1 cellular context compared by ENCODE assay signal in the genomic region with DNA sequence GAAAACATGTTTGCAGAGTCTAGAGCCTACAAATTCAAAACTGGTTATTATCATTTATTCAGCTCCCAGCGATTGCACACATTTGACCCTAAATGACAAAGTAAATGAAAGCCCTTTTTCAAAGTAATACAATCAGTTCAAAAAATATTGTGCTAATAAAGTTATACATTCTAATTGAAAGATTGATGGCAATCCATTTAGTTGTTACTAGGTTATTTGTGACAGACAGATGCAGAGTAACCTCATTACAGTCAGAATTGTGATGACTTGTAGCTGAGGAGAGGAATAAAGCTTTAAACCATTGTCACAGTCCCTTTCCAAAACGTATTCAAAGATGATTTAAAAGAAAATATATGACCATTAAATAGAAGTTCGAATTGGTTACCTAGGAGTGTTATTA.
A peak's percentile ranks its signal among the peaks of the same experiment; 100 is the strongest.
TF ChIP-seq lines count a peak whose summit lies in the region.

No MANE protein-coding gene starts in this region.

TF ChIP-seq in SK-N-SH, 30 proteins besides CTCF, POLR2A, EP300 and RAD21 (continued from another document):
- TF ChIP-seq, protein P1, sequence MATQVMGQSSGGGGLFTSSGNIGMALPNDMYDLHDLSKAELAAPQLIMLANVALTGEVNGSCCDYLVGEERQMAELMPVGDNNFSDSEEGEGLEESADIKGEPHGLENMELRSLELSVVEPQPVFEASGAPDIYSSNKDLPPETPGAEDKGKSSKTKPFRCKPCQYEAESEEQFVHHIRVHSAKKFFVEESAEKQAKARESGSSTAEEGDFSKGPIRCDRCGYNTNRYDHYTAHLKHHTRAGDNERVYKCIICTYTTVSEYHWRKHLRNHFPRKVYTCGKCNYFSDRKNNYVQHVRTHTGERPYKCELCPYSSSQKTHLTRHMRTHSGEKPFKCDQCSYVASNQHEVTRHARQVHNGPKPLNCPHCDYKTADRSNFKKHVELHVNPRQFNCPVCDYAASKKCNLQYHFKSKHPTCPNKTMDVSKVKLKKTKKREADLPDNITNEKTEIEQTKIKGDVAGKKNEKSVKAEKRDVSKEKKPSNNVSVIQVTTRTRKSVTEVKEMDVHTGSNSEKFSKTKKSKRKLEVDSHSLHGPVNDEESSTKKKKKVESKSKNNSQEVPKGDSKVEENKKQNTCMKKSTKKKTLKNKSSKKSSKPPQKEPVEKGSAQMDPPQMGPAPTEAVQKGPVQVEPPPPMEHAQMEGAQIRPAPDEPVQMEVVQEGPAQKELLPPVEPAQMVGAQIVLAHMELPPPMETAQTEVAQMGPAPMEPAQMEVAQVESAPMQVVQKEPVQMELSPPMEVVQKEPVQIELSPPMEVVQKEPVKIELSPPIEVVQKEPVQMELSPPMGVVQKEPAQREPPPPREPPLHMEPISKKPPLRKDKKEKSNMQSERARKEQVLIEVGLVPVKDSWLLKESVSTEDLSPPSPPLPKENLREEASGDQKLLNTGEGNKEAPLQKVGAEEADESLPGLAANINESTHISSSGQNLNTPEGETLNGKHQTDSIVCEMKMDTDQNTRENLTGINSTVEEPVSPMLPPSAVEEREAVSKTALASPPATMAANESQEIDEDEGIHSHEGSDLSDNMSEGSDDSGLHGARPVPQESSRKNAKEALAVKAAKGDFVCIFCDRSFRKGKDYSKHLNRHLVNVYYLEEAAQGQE (IDR thresholded peaks at IDR 0.05; ENCODE audit: low read depth, low read length) = no peak
- no peak for TF ChIP-seq POLR2AphosphoS5 (IDR thresholded peaks at IDR 0.05; ENCODE audit: low read depth, low read length)
- TF ChIP-seq, protein P2, sequence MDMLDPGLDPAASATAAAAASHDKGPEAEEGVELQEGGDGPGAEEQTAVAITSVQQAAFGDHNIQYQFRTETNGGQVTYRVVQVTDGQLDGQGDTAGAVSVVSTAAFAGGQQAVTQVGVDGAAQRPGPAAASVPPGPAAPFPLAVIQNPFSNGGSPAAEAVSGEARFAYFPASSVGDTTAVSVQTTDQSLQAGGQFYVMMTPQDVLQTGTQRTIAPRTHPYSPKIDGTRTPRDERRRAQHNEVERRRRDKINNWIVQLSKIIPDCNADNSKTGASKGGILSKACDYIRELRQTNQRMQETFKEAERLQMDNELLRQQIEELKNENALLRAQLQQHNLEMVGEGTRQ (IDR thresholded peaks at IDR 0.05; ENCODE audit: borderline replicate concordance, low read depth, low read length) = no peak
- no peak for TF ChIP-seq TAF1 (IDR thresholded peaks at IDR 0.05; ENCODE audit: borderline replicate concordance, low read depth, low read length)
- TF ChIP-seq, protein P3, sequence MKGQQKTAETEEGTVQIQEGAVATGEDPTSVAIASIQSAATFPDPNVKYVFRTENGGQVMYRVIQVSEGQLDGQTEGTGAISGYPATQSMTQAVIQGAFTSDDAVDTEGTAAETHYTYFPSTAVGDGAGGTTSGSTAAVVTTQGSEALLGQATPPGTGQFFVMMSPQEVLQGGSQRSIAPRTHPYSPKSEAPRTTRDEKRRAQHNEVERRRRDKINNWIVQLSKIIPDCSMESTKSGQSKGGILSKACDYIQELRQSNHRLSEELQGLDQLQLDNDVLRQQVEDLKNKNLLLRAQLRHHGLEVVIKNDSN (IDR thresholded peaks at IDR 0.05; ENCODE audit: borderline replicate concordance, low read depth) = no peak
- TF ChIP-seq SIN3A (IDR thresholded peaks at IDR 0.05; ENCODE audit: borderline replicate concordance, low read depth, low read length) = no peak
- no peak for TF ChIP-seq ELF1 (IDR thresholded peaks at IDR 0.05)
- no peak for TF ChIP-seq FOXM1 (IDR thresholded peaks at IDR 0.05; ENCODE audit: low read depth)
- no peak for TF ChIP-seq MEF2A (IDR thresholded peaks at IDR 0.05; ENCODE audit: borderline replicate concordance, low read depth)
- TF ChIP-seq TCF12 (IDR thresholded peaks at IDR 0.05) = no peak
- TF ChIP-seq SMC3 (IDR thresholded peaks at IDR 0.05; ENCODE audit: low read depth, low read length) = no peak
- TF ChIP-seq NFIC (IDR thresholded peaks at IDR 0.05; ENCODE audit: borderline replicate concordance) = no peak
- no peak for TF ChIP-seq YY1 (IDR thresholded peaks at IDR 0.05; ENCODE audit: low read depth)
- peak; percentile 32; the same call in 1 of the 2 replicates for TF ChIP-seq GATA2 (CRISPR knock-in tag; IDR thresholded peaks at IDR 0.05)
- TF ChIP-seq, protein P4, sequence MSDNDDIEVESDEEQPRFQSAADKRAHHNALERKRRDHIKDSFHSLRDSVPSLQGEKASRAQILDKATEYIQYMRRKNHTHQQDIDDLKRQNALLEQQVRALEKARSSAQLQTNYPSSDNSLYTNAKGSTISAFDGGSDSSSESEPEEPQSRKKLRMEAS (IDR thresholded peaks at IDR 0.05; ENCODE audit: low read depth) = no peak
- TF ChIP-seq RCOR1 (IDR thresholded peaks at IDR 0.05; ENCODE audit: low read length) = 0 out of 2 replicates have a peak, but pooled peaks have one; percentile 21
- TF ChIP-seq, protein P5, sequence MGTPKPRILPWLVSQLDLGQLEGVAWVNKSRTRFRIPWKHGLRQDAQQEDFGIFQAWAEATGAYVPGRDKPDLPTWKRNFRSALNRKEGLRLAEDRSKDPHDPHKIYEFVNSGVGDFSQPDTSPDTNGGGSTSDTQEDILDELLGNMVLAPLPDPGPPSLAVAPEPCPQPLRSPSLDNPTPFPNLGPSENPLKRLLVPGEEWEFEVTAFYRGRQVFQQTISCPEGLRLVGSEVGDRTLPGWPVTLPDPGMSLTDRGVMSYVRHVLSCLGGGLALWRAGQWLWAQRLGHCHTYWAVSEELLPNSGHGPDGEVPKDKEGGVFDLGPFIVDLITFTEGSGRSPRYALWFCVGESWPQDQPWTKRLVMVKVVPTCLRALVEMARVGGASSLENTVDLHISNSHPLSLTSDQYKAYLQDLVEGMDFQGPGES (IDR thresholded peaks at IDR 0.05; ENCODE audit: low read depth, low read length) = no peak
- peak; percentile 38; the same call in 1 of the 2 replicates for TF ChIP-seq FOXJ3 (CRISPR knock-in tag; IDR thresholded peaks at IDR 0.05)
- TF ChIP-seq EZH2phosphoT487 (IDR thresholded peaks at IDR 0.05; ENCODE audit: borderline replicate concordance, low read depth) = no peak
- no peak for TF ChIP-seq CHD2 (IDR thresholded peaks at IDR 0.05; ENCODE audit: low read length, partially characterized antibody)
- TF ChIP-seq JUND (IDR thresholded peaks at IDR 0.05) = no peak
- TF ChIP-seq FOSL2 (IDR thresholded peaks at IDR 0.05; ENCODE audit: borderline replicate concordance, low read depth) = no peak
